1 cellular context compared by ENCODE assay signal in the genomic region with DNA sequence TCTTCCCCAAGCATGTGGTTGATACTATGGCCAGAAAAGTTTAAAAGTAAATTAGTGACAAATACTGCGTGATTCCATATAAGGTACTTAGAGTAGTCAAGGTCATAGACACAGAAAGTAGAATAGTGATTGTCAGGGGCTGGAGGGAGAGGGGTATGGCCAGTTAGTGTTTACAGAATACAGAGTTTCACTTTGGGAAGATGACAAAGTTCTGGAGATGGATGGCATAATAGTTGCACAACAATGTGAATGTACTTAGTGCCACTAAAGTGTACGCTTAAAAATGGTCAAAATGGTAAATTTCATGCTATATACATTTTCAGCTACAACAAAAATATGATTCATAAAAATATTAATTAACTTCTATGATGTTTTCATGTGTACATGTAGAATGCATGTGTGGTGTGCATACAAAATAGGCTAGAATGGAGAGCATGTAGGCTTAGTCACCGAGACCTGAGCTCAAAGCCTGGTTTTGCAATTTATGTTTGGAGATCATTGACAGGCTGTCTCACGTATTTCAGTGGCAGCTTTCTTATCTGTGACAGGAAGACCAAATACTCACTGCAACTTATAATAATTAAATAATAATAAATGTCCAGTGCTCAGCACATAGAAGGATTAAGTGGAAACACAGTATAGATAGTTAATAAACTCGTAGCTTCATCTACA.
A peak's percentile ranks its signal among the peaks of the same experiment; 100 is the strongest.
TF ChIP-seq lines count a peak whose summit lies in the region.

No MANE protein-coding gene starts in this region.

TF ChIP-seq in HepG2, 621 proteins besides CTCF, POLR2A, EP300 and RAD21 (continued from another document and continues in another):
- TF ChIP-seq, protein P1, sequence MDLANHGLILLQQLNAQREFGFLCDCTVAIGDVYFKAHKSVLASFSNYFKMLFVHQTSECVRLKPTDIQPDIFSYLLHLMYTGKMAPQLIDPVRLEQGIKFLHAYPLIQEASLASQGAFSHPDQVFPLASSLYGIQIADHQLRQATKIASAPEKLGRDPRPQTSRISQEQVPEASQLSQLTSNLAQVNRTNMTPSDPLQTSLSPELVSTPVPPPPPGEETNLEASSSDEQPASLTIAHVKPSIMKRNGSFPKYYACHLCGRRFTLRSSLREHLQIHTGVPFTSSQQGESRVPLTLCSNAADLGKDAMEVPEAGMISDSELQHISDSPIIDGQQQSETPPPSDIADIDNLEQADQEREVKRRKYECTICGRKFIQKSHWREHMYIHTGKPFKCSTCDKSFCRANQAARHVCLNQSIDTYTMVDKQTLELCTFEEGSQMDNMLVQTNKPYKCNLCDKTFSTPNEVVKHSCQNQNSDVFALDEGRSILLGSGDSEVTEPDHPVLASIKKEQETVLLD (CRISPR knock-in tag; IDR thresholded peaks at IDR 0.05; ENCODE audit: low read depth), result no peak
- no peak for TF ChIP-seq FOXK2 (IDR thresholded peaks at IDR 0.05)
- no peak for TF ChIP-seq RBFOX2 (IDR thresholded peaks at IDR 0.05; ENCODE audit: low read depth, low read length)
- no peak for TF ChIP-seq ZNF546 (CRISPR knock-in tag; conservative IDR thresholded peaks at IDR 0.05)
- no peak for TF ChIP-seq PHF5A (CRISPR knock-in tag; IDR thresholded peaks at IDR 0.05; ENCODE audit: low read depth, unreplicated experiment)
- no peak for TF ChIP-seq FIP1L1 (IDR thresholded peaks at IDR 0.05; ENCODE audit: borderline replicate concordance, insufficient read depth, low read depth, low read length)
- TF ChIP-seq, protein P2, sequence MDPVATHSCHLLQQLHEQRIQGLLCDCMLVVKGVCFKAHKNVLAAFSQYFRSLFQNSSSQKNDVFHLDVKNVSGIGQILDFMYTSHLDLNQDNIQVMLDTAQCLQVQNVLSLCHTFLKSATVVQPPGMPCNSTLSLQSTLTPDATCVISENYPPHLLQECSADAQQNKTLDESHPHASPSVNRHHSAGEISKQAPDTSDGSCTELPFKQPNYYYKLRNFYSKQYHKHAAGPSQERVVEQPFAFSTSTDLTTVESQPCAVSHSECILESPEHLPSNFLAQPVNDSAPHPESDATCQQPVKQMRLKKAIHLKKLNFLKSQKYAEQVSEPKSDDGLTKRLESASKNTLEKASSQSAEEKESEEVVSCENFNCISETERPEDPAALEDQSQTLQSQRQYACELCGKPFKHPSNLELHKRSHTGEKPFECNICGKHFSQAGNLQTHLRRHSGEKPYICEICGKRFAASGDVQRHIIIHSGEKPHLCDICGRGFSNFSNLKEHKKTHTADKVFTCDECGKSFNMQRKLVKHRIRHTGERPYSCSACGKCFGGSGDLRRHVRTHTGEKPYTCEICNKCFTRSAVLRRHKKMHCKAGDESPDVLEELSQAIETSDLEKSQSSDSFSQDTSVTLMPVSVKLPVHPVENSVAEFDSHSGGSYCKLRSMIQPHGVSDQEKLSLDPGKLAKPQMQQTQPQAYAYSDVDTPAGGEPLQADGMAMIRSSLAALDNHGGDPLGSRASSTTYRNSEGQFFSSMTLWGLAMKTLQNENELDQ (CRISPR knock-in tag; IDR thresholded peaks at IDR 0.05; ENCODE audit: borderline replicate concordance), result no peak
- TF ChIP-seq FOSL2 (CRISPR knock-in tag; IDR thresholded peaks at IDR 0.05), result peak; percentile 79
- no peak for TF ChIP-seq SAFB2 (CRISPR knock-in tag; IDR thresholded peaks at IDR 0.05; ENCODE audit: borderline replicate concordance, low read depth)
- no peak for TF ChIP-seq ZSCAN22 (CRISPR knock-in tag; IDR thresholded peaks at IDR 0.05)
- no peak for TF ChIP-seq SRSF9 (IDR thresholded peaks at IDR 0.05; ENCODE audit: borderline replicate concordance, insufficient read depth, low read depth, low read length, poor library complexity, severe bottlenecking)
- TF ChIP-seq ZNF33A (CRISPR knock-in tag; IDR thresholded peaks at IDR 0.05; ENCODE audit: borderline replicate concordance), result no peak
- no peak for TF ChIP-seq HOXA7 (CRISPR knock-in tag; IDR thresholded peaks at IDR 0.05)
- TF ChIP-seq SYNCRIP (IDR thresholded peaks at IDR 0.05; ENCODE audit: insufficient read depth, low read depth, low read length), result no peak
- no peak for TF ChIP-seq NR2F1 (CRISPR knock-in tag; IDR thresholded peaks at IDR 0.05)
- TF ChIP-seq ZNF776 (CRISPR knock-in tag; IDR thresholded peaks at IDR 0.05), result no peak
- peak; percentile 70 for TF ChIP-seq SRF (IDR thresholded peaks at IDR 0.05; ENCODE audit: low read depth, low read length)
- 0 out of 2 replicates have a peak, but pooled peaks have one; percentile 28 for TF ChIP-seq ZMYM2 (CRISPR knock-in tag; IDR thresholded peaks at IDR 0.05)
- TF ChIP-seq, protein P3, sequence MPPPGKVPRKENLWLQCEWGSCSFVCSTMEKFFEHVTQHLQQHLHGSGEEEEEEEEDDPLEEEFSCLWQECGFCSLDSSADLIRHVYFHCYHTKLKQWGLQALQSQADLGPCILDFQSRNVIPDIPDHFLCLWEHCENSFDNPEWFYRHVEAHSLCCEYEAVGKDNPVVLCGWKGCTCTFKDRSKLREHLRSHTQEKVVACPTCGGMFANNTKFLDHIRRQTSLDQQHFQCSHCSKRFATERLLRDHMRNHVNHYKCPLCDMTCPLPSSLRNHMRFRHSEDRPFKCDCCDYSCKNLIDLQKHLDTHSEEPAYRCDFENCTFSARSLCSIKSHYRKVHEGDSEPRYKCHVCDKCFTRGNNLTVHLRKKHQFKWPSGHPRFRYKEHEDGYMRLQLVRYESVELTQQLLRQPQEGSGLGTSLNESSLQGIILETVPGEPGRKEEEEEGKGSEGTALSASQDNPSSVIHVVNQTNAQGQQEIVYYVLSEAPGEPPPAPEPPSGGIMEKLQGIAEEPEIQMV (CRISPR knock-in tag; IDR thresholded peaks at IDR 0.05; ENCODE audit: low read depth), result no peak
- no peak for TF ChIP-seq CCAR2 (optimal IDR thresholded peaks at IDR 0.05; ENCODE audit: low read depth, low read length)
- TF ChIP-seq, protein P4, sequence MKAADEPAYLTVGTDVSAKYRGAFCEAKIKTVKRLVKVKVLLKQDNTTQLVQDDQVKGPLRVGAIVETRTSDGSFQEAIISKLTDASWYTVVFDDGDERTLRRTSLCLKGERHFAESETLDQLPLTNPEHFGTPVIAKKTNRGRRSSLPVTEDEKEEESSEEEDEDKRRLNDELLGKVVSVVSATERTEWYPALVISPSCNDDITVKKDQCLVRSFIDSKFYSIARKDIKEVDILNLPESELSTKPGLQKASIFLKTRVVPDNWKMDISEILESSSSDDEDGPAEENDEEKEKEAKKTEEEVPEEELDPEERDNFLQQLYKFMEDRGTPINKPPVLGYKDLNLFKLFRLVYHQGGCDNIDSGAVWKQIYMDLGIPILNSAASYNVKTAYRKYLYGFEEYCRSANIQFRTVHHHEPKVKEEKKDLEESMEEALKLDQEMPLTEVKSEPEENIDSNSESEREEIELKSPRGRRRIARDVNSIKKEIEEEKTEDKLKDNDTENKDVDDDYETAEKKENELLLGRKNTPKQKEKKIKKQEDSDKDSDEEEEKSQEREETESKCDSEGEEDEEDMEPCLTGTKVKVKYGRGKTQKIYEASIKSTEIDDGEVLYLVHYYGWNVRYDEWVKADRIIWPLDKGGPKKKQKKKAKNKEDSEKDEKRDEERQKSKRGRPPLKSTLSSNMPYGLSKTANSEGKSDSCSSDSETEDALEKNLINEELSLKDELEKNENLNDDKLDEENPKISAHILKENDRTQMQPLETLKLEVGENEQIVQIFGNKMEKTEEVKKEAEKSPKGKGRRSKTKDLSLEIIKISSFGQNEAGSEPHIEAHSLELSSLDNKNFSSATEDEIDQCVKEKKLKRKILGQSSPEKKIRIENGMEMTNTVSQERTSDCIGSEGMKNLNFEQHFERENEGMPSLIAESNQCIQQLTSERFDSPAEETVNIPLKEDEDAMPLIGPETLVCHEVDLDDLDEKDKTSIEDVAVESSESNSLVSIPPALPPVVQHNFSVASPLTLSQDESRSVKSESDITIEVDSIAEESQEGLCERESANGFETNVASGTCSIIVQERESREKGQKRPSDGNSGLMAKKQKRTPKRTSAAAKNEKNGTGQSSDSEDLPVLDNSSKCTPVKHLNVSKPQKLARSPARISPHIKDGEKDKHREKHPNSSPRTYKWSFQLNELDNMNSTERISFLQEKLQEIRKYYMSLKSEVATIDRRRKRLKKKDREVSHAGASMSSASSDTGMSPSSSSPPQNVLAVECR (CRISPR knock-in tag; IDR thresholded peaks at IDR 0.05; ENCODE audit: borderline replicate concordance), result no peak
- TF ChIP-seq SP140L (CRISPR knock-in tag; IDR thresholded peaks at IDR 0.05; ENCODE audit: borderline replicate concordance), result no peak
- no peak for TF ChIP-seq ARID2 (CRISPR knock-in tag; IDR thresholded peaks at IDR 0.05; ENCODE audit: borderline replicate concordance)
- TF ChIP-seq, protein P5, sequence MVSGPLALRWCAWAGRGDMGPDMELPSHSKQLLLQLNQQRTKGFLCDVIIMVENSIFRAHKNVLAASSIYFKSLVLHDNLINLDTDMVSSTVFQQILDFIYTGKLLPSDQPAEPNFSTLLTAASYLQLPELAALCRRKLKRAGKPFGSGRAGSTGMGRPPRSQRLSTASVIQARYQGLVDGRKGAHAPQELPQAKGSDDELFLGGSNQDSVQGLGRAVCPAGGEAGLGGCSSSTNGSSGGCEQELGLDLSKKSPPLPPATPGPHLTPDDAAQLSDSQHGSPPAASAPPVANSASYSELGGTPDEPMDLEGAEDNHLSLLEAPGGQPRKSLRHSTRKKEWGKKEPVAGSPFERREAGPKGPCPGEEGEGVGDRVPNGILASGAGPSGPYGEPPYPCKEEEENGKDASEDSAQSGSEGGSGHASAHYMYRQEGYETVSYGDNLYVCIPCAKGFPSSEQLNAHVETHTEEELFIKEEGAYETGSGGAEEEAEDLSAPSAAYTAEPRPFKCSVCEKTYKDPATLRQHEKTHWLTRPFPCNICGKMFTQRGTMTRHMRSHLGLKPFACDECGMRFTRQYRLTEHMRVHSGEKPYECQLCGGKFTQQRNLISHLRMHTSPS (CRISPR knock-in tag; IDR thresholded peaks at IDR 0.05; ENCODE audit: low read depth), result no peak
- no peak for TF ChIP-seq ZNF282 (IDR thresholded peaks at IDR 0.05; ENCODE audit: partially characterized antibody)
- no peak for TF ChIP-seq TCF7L2 (IDR thresholded peaks at IDR 0.05; ENCODE audit: low read depth, low read length)
- no peak for TF ChIP-seq KLF9 (CRISPR knock-in tag; IDR thresholded peaks at IDR 0.05; ENCODE audit: low read depth)
- TF ChIP-seq SOX5 (CRISPR knock-in tag; IDR thresholded peaks at IDR 0.05; ENCODE audit: borderline replicate concordance), result peak; percentile 69
- TF ChIP-seq ZKSCAN1 (IDR thresholded peaks at IDR 0.05; ENCODE audit: low read length), result no peak
- TF ChIP-seq ZNF292 (CRISPR knock-in tag; IDR thresholded peaks at IDR 0.05; ENCODE audit: borderline replicate concordance, low read depth), result 0 out of 2 replicates have a peak, but pooled peaks have one; percentile 12
- TF ChIP-seq ZNF326 (CRISPR knock-in tag; IDR thresholded peaks at IDR 0.05; ENCODE audit: borderline replicate concordance), result no peak
- no peak for TF ChIP-seq GATA4 (IDR thresholded peaks at IDR 0.05; ENCODE audit: borderline replicate concordance, low read depth)
- no peak for TF ChIP-seq ONECUT2 (CRISPR knock-in tag; IDR thresholded peaks at IDR 0.05)
- TF ChIP-seq, protein P6, sequence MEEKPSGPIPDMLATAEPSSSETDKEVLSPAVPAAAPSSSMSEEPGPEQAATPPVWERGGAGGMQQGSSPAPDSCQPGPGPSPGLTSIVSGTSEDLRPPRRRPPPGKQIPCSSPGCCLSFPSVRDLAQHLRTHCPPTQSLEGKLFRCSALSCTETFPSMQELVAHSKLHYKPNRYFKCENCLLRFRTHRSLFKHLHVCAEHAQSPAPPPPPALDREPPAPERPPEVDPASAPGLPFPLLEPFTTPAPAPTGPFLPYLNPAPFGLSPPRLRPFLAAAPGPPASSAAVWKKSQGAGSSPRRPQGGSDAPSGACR (CRISPR knock-in tag; IDR thresholded peaks at IDR 0.05), result no peak
- TF ChIP-seq, protein P7, sequence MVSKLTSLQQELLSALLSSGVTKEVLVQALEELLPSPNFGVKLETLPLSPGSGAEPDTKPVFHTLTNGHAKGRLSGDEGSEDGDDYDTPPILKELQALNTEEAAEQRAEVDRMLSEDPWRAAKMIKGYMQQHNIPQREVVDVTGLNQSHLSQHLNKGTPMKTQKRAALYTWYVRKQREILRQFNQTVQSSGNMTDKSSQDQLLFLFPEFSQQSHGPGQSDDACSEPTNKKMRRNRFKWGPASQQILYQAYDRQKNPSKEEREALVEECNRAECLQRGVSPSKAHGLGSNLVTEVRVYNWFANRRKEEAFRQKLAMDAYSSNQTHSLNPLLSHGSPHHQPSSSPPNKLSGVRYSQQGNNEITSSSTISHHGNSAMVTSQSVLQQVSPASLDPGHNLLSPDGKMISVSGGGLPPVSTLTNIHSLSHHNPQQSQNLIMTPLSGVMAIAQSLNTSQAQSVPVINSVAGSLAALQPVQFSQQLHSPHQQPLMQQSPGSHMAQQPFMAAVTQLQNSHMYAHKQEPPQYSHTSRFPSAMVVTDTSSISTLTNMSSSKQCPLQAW (CRISPR knock-in tag; IDR thresholded peaks at IDR 0.05), result no peak
- peak; percentile 37; the same call in 1 of the 2 replicates for TF ChIP-seq ZMYM4 (CRISPR knock-in tag; IDR thresholded peaks at IDR 0.05)
- TF ChIP-seq HNRNPLL (IDR thresholded peaks at IDR 0.05; ENCODE audit: low read depth, low read length, poor library complexity, severe bottlenecking), result no peak
- TF ChIP-seq, protein P8, sequence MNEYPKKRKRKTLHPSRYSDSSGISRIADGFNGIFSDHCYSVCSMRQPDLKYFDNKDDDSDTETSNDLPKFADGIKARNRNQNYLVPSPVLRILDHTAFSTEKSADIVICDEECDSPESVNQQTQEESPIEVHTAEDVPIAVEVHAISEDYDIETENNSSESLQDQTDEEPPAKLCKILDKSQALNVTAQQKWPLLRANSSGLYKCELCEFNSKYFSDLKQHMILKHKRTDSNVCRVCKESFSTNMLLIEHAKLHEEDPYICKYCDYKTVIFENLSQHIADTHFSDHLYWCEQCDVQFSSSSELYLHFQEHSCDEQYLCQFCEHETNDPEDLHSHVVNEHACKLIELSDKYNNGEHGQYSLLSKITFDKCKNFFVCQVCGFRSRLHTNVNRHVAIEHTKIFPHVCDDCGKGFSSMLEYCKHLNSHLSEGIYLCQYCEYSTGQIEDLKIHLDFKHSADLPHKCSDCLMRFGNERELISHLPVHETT (CRISPR knock-in tag; conservative IDR thresholded peaks at IDR 0.05), result no peak
